In genomic region chr5:152503206-152503605, GRCh38 we compare ENCODE assay signal across 32 cellular contexts.
"Had no signal": no experiment of that assay in that cellular context is flagged by ENCODE, and none has a peak within 500 bp of the region (broad histone marks: within the 10 kb centered on the region; RNA-seq: fewer than 3 reads in every experiment).

No MANE protein-coding gene starts in this region.

- H3K36me3 ChIP-seq: breast epithelium, esophagus squamous epithelium, left lung, lower lobe of right lung, pancreas, prostate gland, sigmoid colon, thoracic aorta, uterus had no signal

- H3K27ac ChIP-seq: breast epithelium, epithelial cell of prostate, esophagus squamous epithelium, left lung, lower lobe of right lung, pancreas, prostate gland, sigmoid colon, thoracic aorta, uterus had no signal

- H3K36me3 Mint-ChIP-seq: activated CD8-positive, alpha-beta memory T cell treated with anti-CD3 and anti-CD28 coated beads, Interleukin-2, amount 10 ng/mL, durations not matched to agents 7 days and 5 days; activated naive CD4-positive, alpha-beta T cell treated with anti-CD3 and anti-CD28 coated beads, Interleukin-2, amount 50 U/mL, for 24 hours had no signal

- H3K27me3 ChIP-seq: pancreas, sigmoid colon, uterus had no signal

- DNase-seq: activated CD4-positive, alpha-beta T cell treated with anti-CD3 and anti-CD28 coated beads for 36 hours; activated CD4-positive, CD25-positive, alpha-beta regulatory T cell; activated CD8-positive, alpha-beta memory T cell treated with anti-CD3 and anti-CD28 coated beads, Interleukin-2, amount 10 ng/mL, durations not matched to agents 7 days and 5 days; activated CD8-positive, alpha-beta T cell treated with anti-CD3 and anti-CD28 coated beads, Interleukin-2, amount 10 ng/mL, durations not matched to agents 7 days and 5 days; activated naive CD8-positive, alpha-beta T cell treated with anti-CD3 and anti-CD28 coated beads, Interleukin-2, amount 50 U/mL, for 24 hours; activated T-cell treated with anti-CD3 and anti-CD28 coated beads, Interleukin-2, amount 50 U/mL, for 48 hours; amygdala; central memory CD4-positive, alpha-beta T cell; dermis blood vessel endothelial cell; effector CD4-positive, alpha-beta T cell; esophagus squamous epithelium; foreskin melanocyte; kidney glomerular epithelial cell; left lung; lower lobe of right lung; mesenchymal stem cell; mucosa of descending colon; nucleus accumbens; pancreas; sigmoid colon; small intestine; stimulated activated naive CD4-positive, alpha-beta T cell treated with Interleukin-2 at 50 U/mL for 16 hours; trophoblast cell; uterus had no signal

- H3K4me3 Mint-ChIP-seq: activated CD4-positive, alpha-beta T cell treated with anti-CD3 and anti-CD28 coated beads for 36 hours; activated CD8-positive, alpha-beta memory T cell treated with anti-CD3 and anti-CD28 coated beads, Interleukin-2, amount 10 ng/mL, durations not matched to agents 7 days and 5 days; activated CD8-positive, alpha-beta T cell treated with anti-CD3 and anti-CD28 coated beads, Interleukin-2, amount 10 ng/mL, durations not matched to agents 7 days and 5 days; activated naive CD4-positive, alpha-beta T cell treated with anti-CD3 and anti-CD28 coated beads, Interleukin-2, amount 50 U/mL, for 24 hours; activated naive CD8-positive, alpha-beta T cell treated with anti-CD3 and anti-CD28 coated beads, Interleukin-2, amount 50 U/mL, for 24 hours; T-helper 2 cell treated with Interferon-gamma antibody and Interleukin-4, amounts not matched to agents 5 μg/mL and 100 μg/mL, for 36 hours had no signal

- FAIRE-seq: endometrium, pancreas, small intestine had no signal

- H3K4me3 ChIP-seq: breast epithelium, esophagus squamous epithelium, left lung, lower lobe of right lung, mucosa of descending colon, pancreas, prostate gland, sigmoid colon, thoracic aorta, uterus had no signal

- H3K27ac Mint-ChIP-seq: activated CD4-positive, alpha-beta T cell treated with anti-CD3 and anti-CD28 coated beads for 36 hours; activated CD8-positive, alpha-beta memory T cell treated with anti-CD3 and anti-CD28 coated beads, Interleukin-2, amount 10 ng/mL, durations not matched to agents 7 days and 5 days; activated CD8-positive, alpha-beta T cell treated with anti-CD3 and anti-CD28 coated beads, Interleukin-2, amount 10 ng/mL, durations not matched to agents 7 days and 5 days; activated naive CD4-positive, alpha-beta T cell treated with anti-CD3 and anti-CD28 coated beads, Interleukin-2, amount 50 U/mL, for 24 hours; activated naive CD8-positive, alpha-beta T cell treated with anti-CD3 and anti-CD28 coated beads, Interleukin-2, amount 50 U/mL, for 24 hours; activated T-helper 2 cell treated with anti-CD3 and anti-CD28 coated beads, Interferon-gamma antibody, Interleukin-2, Interleukin-4, amounts not matched to agents 10 μg/mL and 5 μg/mL and 100 μg/mL, durations not matched to agents 14 hours and 24 hours and 36 hours; T-helper 2 cell treated with Interferon-gamma antibody and Interleukin-4, amounts not matched to agents 5 μg/mL and 100 μg/mL, for 36 hours had no signal

- ATAC-seq: activated CD4-positive, alpha-beta T cell treated with anti-CD3 and anti-CD28 coated beads for 36 hours; activated CD8-positive, alpha-beta memory T cell treated with anti-CD3 and anti-CD28 coated beads, Interleukin-2, amount 10 ng/mL, durations not matched to agents 7 days and 5 days; activated CD8-positive, alpha-beta T cell treated with anti-CD3 and anti-CD28 coated beads, Interleukin-2, amount 10 ng/mL, durations not matched to agents 7 days and 5 days; activated naive CD8-positive, alpha-beta T cell treated with anti-CD3 and anti-CD28 coated beads, Interleukin-2, amount 50 U/mL, for 24 hours; left lung; lower lobe of right lung; mucosa of descending colon; pancreas had no signal

- H3K9me3 ChIP-seq: breast epithelium, esophagus squamous epithelium, left lung, lower lobe of right lung, mucosa of descending colon, pancreas, prostate gland, sigmoid colon, thoracic aorta, uterus had no signal

- H3K4me1 Mint-ChIP-seq: activated CD4-positive, alpha-beta T cell treated with anti-CD3 and anti-CD28 coated beads for 36 hours; activated CD8-positive, alpha-beta memory T cell treated with anti-CD3 and anti-CD28 coated beads, Interleukin-2, amount 10 ng/mL, durations not matched to agents 7 days and 5 days; activated naive CD4-positive, alpha-beta T cell treated with anti-CD3 and anti-CD28 coated beads, Interleukin-2, amount 50 U/mL, for 24 hours; activated naive CD8-positive, alpha-beta T cell treated with anti-CD3 and anti-CD28 coated beads, Interleukin-2, amount 50 U/mL, for 24 hours had no signal

- H3K4me1 ChIP-seq: breast epithelium, esophagus squamous epithelium, left lung, lower lobe of right lung, pancreas, prostate gland, sigmoid colon, uterus had no signal

- H3K9me3 Mint-ChIP-seq: activated naive CD4-positive, alpha-beta T cell treated with anti-CD3 and anti-CD28 coated beads, Interleukin-2, amount 50 U/mL, for 24 hours; activated naive CD8-positive, alpha-beta T cell treated with anti-CD3 and anti-CD28 coated beads, Interleukin-2, amount 50 U/mL, for 24 hours; activated T-helper 2 cell treated with anti-CD3 and anti-CD28 coated beads, Interferon-gamma antibody, Interleukin-2, Interleukin-4, amounts not matched to agents 10 μg/mL and 5 μg/mL and 100 μg/mL, durations not matched to agents 14 hours and 24 hours and 36 hours; T-helper 2 cell treated with Interferon-gamma antibody and Interleukin-4, amounts not matched to agents 5 μg/mL and 100 μg/mL, for 36 hours had no signal
